Comparison of ENCODE assay signal across 9 cellular contexts in the genomic region with DNA sequence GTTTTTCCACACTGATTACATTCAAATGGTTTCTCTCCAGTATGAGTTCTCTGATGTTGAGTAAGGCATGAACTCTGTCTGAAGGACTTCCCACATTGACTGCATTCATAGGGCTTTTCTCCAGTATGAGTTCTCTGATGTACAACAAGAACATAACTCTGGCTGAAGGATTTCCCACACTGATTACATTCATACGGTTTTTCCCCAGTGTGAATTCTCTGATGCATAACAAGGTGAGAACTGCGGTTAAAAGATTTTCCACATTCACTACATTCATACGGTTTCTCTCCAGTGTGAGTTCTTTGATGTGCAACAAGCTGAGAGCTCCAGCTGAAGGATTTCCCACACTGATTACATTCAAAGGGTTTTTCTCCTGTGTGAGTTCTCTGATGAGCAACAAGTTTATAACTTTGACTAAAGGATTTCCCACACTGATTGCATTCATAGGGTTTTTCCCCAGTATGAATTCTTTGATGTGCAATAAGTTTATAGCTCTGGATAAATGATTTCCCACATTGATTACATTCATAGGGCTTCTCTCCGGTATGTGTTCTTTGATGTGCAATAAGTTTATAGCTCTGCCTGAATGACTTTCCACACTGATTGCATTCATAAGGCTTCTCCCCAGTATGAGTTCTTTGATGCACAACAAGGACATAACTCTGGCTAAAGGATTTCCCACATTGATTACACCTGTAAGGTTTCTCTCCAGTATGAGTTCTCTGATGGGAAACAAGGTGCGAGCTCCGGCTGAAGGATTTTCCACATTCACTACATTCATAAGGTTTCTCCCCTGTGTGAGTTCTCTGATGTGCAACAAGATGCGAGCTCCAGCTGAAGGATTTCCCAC. TPM values are rescaled to one million over a fixed set of nuclear protein-coding genes. Genes with fewer than 3 reads are reported as not detected.
DNase-seq lines count a peak whose midpoint lies in the region; ATAC-seq and TF ChIP-seq lines count a peak whose summit lies in the region.
"Had no signal": no experiment of that assay in that cellular context is flagged by ENCODE, and none has a peak within 500 bp of the region (broad histone marks: within the 10 kb centered on the region; RNA-seq: fewer than 3 reads in every experiment).

No MANE protein-coding gene starts in this region.

- intact Hi-C loops in CD4-positive, alpha-beta memory T cell (cut with micrococcal nuclease): no loop called here
- intact Hi-C loops in HCT116 (cut with micrococcal nuclease) (no loop called here), thyroid gland (cut with DNase I) (loop anchor here (5.0 to 10.0 kb wide), 2 partner anchors 229 to 622 kb away; no protein-coding TSS in a partner anchor), left cardiac atrium (cut with DNase I) (no loop called here)
- intact Hi-C loops in activated CD4-positive, alpha-beta memory T cell treated with anti-CD3 and anti-CD28 coated beads for 36 hours (cut with micrococcal nuclease): no loop called here

- TSS peak; percentile 7 for BruUV-seq in HCT116 (replicated peaks; lab: Mats Ljungman, UMichigan)

- TF ChIP-seq CTCF in HCT116 (IDR thresholded peaks at IDR 0.05 in 2 of 3, conservative IDR thresholded peaks at IDR 0.05 in 1 of 3; ENCODE audit: borderline replicate concordance in 1 of 3, insufficient read depth in 1 of 3, low read depth in 2 of 3, low read length in 2 of 3) (no peak), osteoblast (IDR thresholded peaks at IDR 0.05; ENCODE audit: extremely low read depth, low read depth, low read length) (no peak), thyroid gland (IDR thresholded peaks at IDR 0.05) (no peak)

- no peak overlapping the region for H2AFZ ChIP-seq in HCT116 (ENCODE audit: low read depth, low read length, poor library complexity, severe bottlenecking)
- no peak overlapping the region for H2AFZ ChIP-seq in osteoblast (ENCODE audit: low read length)

- CTCF ChIA-PET in CD4-positive, alpha-beta memory T cell (lab: Charles Lee; ENCODE audit: partially characterized antibody): no interaction called here
- CTCF ChIA-PET in HCT116 (lab: Charles Lee): no interaction called here
- CTCF ChIA-PET in activated CD4-positive, alpha-beta memory T cell treated with anti-CD3 and anti-CD28 coated beads for 36 hours (lab: Charles Lee): no interaction called here

- H3K27me3 ChIP-seq in CD4-positive, alpha-beta memory T cell (ENCODE audit: insufficient read depth, low read length): no peaks in the 10 kb centered on the region
- H3K27me3 ChIP-seq in HCT116 (ENCODE audit: insufficient read depth, low read length) (no peaks in the 10 kb centered on the region), osteoblast (ENCODE audit: insufficient read depth, low read length) (no peaks in the 10 kb centered on the region), thyroid gland (no peaks in the 10 kb centered on the region)

- H3K9me3 Mint-ChIP-seq in CD4-positive, alpha-beta memory T cell: peaks cover 0 to 100% (median 96%) of the 10 kb centered on the region in 8 donors
- H3K9me3 Mint-ChIP-seq in activated CD4-positive, alpha-beta memory T cell treated with anti-CD3 and anti-CD28 coated beads for 36 hours: peaks cover 98% of the 10 kb centered on the region

- peaks cover 46% of the 10 kb centered on the region for H3K36me3 ChIP-seq in CD4-positive, alpha-beta memory T cell (ENCODE audit: insufficient read depth, low read length)
- H3K36me3 ChIP-seq in HCT116 (ENCODE audit: control insufficient read depth in 1 of 2, insufficient read depth in 2 of 2, low read length in 2 of 2): peaks cover 23 to 55% of the 10 kb centered on the region in 2 experiments
- H3K36me3 ChIP-seq in osteoblast (ENCODE audit: insufficient read depth, low read length): peaks cover 56% of the 10 kb centered on the region
- H3K36me3 ChIP-seq in thyroid gland: peaks cover 51 to 52% of the 10 kb centered on the region in 2 donors

- no peak overlapping the region for H3K4me2 ChIP-seq in HCT116 (ENCODE audit: low read length)
- H3K4me2 ChIP-seq in osteoblast (ENCODE audit: insufficient read depth, low read length): no peak overlapping the region

- ATAC-seq in HCT116 (no peak), left cardiac atrium (no peak)

- H3K27me3 Mint-ChIP-seq in CD4-positive, alpha-beta memory T cell: no peaks in the 10 kb centered on the region
- H3K27me3 Mint-ChIP-seq in activated CD4-positive, alpha-beta memory T cell treated with anti-CD3 and anti-CD28 coated beads for 36 hours: no peaks in the 10 kb centered on the region

- TF ChIP-seq POLR2A in HCT116 (IDR thresholded peaks at IDR 0.05; ENCODE audit: borderline replicate concordance, extremely low read depth, insufficient read depth, insufficient read length): no peak
- no peak for TF ChIP-seq POLR2A in thyroid gland (IDR thresholded peaks at IDR 0.05)

- H3K9me2 ChIP-seq in HCT116 (ENCODE audit: insufficient read depth): no peaks in the 10 kb centered on the region

- peaks cover 40 to 95% of the 10 kb centered on the region in 2 donors for H3K9me3 ChIP-seq in CD4-positive, alpha-beta memory T cell (ENCODE audit: control insufficient read depth in 1 of 2, low read length in 2 of 2)
- H3K9me3 ChIP-seq in HCT116 (ENCODE audit: control insufficient read depth in 1 of 2, insufficient read depth in 1 of 2, low read depth in 1 of 2, low read length in 2 of 2) (peaks cover 66 to 80% of the 10 kb centered on the region in 2 experiments), osteoblast (ENCODE audit: low read depth, low read length) (peaks cover 73% of the 10 kb centered on the region), thyroid gland (peaks cover 66% of the 10 kb centered on the region)

- peak overlapping the region in 1 of 2 donors; percentile 1 for H3K4me3 ChIP-seq in CD4-positive, alpha-beta memory T cell (ENCODE audit: low read length in 2 of 2)
- H3K4me3 ChIP-seq in HCT116 (replicated peaks in 1 of 2; ENCODE audit: low read depth in 1 of 2, low read length in 2 of 2) (no peak overlapping the region), osteoblast (ENCODE audit: insufficient read depth, low read length) (no peak overlapping the region), thyroid gland (replicated peaks in 1 of 3) (no peak overlapping the region)

- H3K27ac ChIP-seq in CD4-positive, alpha-beta memory T cell (ENCODE audit: low read depth, low read length): no peak overlapping the region
- H3K27ac ChIP-seq in HCT116 (ENCODE audit: low read depth, low read length) (no peak overlapping the region), osteoblast (ENCODE audit: low read depth, low read length) (no peak overlapping the region), thyroid gland (no peak overlapping the region)

- H3K9ac ChIP-seq in HCT116 (ENCODE audit: low read length): no peak overlapping the region

- H3K79me2 ChIP-seq in HCT116 (ENCODE audit: insufficient read depth, low read length) (no peaks in the 10 kb centered on the region), osteoblast (ENCODE audit: insufficient read depth, low read length) (no peaks in the 10 kb centered on the region)

- H3K36me3 Mint-ChIP-seq in CD4-positive, alpha-beta memory T cell: peaks cover 80 to 83% of the 10 kb centered on the region in 2 donors
- H3K36me3 Mint-ChIP-seq in activated CD4-positive, alpha-beta memory T cell treated with anti-CD3 and anti-CD28 coated beads for 36 hours: peaks cover 94% of the 10 kb centered on the region

- no peak for TF ChIP-seq RAD21 in HCT116 (IDR thresholded peaks at IDR 0.05; ENCODE audit: low read depth)

- RAD21 ChIA-PET in HCT116 (lab: Charles Lee; ENCODE audit: low non-redundant PET in 1 of 2, low total read pairs in 2 of 2, uncharacterized antibody in 2 of 2, unreplicated experiment in 2 of 2): no interaction called here

- peak overlapping the region in 2 of 7 donors; percentile 35 to 73 for H3K27ac Mint-ChIP-seq in CD4-positive, alpha-beta memory T cell
- H3K27ac Mint-ChIP-seq in activated CD4-positive, alpha-beta memory T cell treated with anti-CD3 and anti-CD28 coated beads for 36 hours: peak overlapping the region; percentile 33

- H4K20me1 ChIP-seq in HCT116 (ENCODE audit: insufficient read depth) (no peaks in the 10 kb centered on the region), osteoblast (ENCODE audit: insufficient read depth, low read length) (no peaks in the 10 kb centered on the region)

- POLR2A ChIA-PET in CD4-positive, alpha-beta memory T cell (lab: Charles Lee; ENCODE audit: partially characterized antibody): no interaction called here
- POLR2A ChIA-PET in HCT116 (lab: Charles Lee): no interaction called here
- POLR2A ChIA-PET in activated CD4-positive, alpha-beta memory T cell treated with anti-CD3 and anti-CD28 coated beads for 36 hours (lab: Charles Lee): no interaction called here

- H3K4me3 Mint-ChIP-seq in CD4-positive, alpha-beta memory T cell: peak overlapping the region in 3 of 8 donors; percentile 5 to 34 (median 18)
- no peak overlapping the region for H3K4me3 Mint-ChIP-seq in activated CD4-positive, alpha-beta memory T cell treated with anti-CD3 and anti-CD28 coated beads for 36 hours

- no peaks in the 10 kb centered on the region for H3K4me1 ChIP-seq in CD4-positive, alpha-beta memory T cell (ENCODE audit: insufficient read depth, low read length)
- H3K4me1 ChIP-seq in HCT116 (ENCODE audit: control insufficient read depth in 1 of 2, insufficient read depth in 2 of 2, low read length in 2 of 2) (no peaks in the 10 kb centered on the region), osteoblast (ENCODE audit: insufficient read depth, low read length) (no peaks in the 10 kb centered on the region), thyroid gland (no peaks in the 10 kb centered on the region)

- WGBS in thyroid gland, 2 donors: 95 to 97% methylated on average over 7 of the region's 7 CpGs

- no peaks in the 10 kb centered on the region for H3K4me1 Mint-ChIP-seq in CD4-positive, alpha-beta memory T cell
- no peaks in the 10 kb centered on the region for H3K4me1 Mint-ChIP-seq in activated CD4-positive, alpha-beta memory T cell treated with anti-CD3 and anti-CD28 coated beads for 36 hours (ENCODE audit: low read depth)

- DNase-seq in CD4-positive, alpha-beta memory T cell: peak in 3 of 5 donors; percentile 12 to 18 (median 16)
- DNase-seq in HCT116 (ENCODE audit: low read depth, low spot score) (no peak), iris pigment epithelial cell (ENCODE audit: low read depth) (peak; percentile 8), iPS-NIHi11 (ENCODE audit: low spot score) (no peak), osteoblast (ENCODE audit: insufficient read length, low spot score, missing footprints) (no peak), thyroid gland (no peak), left cardiac atrium (no peak)
- DNase-seq in activated CD4-positive, alpha-beta memory T cell treated with anti-CD3 and anti-CD28 coated beads for 36 hours: no peak
- DNase-seq: activated T-cell treated with anti-CD3 and anti-CD28 coated beads, Interleukin-2, amount 50 U/mL, for 1 hour had no signal

RNA-seq across cellular contexts. Expression of gene ZNF180, which starts 23.5 kb away (rescaled TPM):
- total RNA-seq in CD4-positive, alpha-beta memory T cell: 10 to 100 TPM; 17.1 to 18.0 TPM
- 10 to 100 TPM in 1 of 2 donors, 1 to 10 TPM in 1; 5.2 to 10.8 TPM for polyA plus RNA-seq in CD4-positive, alpha-beta memory T cell
- 7.3 TPM for total RNA-seq in HCT116 (2021; ENCODE audit: unreplicated experiment)
- polyA plus RNA-seq in HCT116 (2012): 3.0 and 4.4 TPM in 2 replicates
- 1 to 10 TPM; 4.3 to 5.4 TPM for total RNA-seq in activated CD4-positive, alpha-beta memory T cell treated with anti-CD3 and anti-CD28 coated beads for 36 hours
- total RNA-seq in osteoblast: 5.0 and 9.4 TPM in 2 replicates
- total RNA-seq in thyroid gland: 10 to 100 TPM; 13.4 to 41.7 (median 19.9) TPM
- 1 to 10 TPM; 3.4 to 4.9 TPM for total RNA-seq in left cardiac atrium

RNA-seq across cellular contexts. Expression of gene ZNF229, which starts 28.5 kb away (rescaled TPM):
- under 1 TPM; 0.58 to 0.69 TPM for total RNA-seq in CD4-positive, alpha-beta memory T cell
- 1 to 10 TPM in 1 of 2 donors, under 1 TPM in 1; 0.16 to 1.6 TPM for polyA plus RNA-seq in CD4-positive, alpha-beta memory T cell
- total RNA-seq in HCT116 (2021; ENCODE audit: unreplicated experiment): not detected
- polyA plus RNA-seq in HCT116 (2012): not detected in 2 replicates
- under 1 TPM; 0.05 TPM for total RNA-seq in activated CD4-positive, alpha-beta memory T cell treated with anti-CD3 and anti-CD28 coated beads for 36 hours
- 9.4 and 11.8 TPM in 2 replicates for total RNA-seq in osteoblast
- 10 to 100 TPM; 13.3 to 22.9 (median 17.8) TPM for total RNA-seq in thyroid gland
- total RNA-seq in left cardiac atrium: 1 to 10 TPM; 5.2 to 5.6 TPM

RNA-seq across cellular contexts. Expression of gene CEACAM20, which starts 52.7 kb away (rescaled TPM):
- total RNA-seq in CD4-positive, alpha-beta memory T cell: not detected
- not detected for polyA plus RNA-seq in CD4-positive, alpha-beta memory T cell
- total RNA-seq in HCT116 (2021; ENCODE audit: unreplicated experiment) (not detected), osteoblast (not detected in 2 replicates), thyroid gland (not detected), left cardiac atrium (not detected)
- 0.05 TPM in 1 of 2 replicates, not detected in the other for polyA plus RNA-seq in HCT116 (2012)
- total RNA-seq in activated CD4-positive, alpha-beta memory T cell treated with anti-CD3 and anti-CD28 coated beads for 36 hours: not detected

Comparison
In these comparisons a context has a peak if more than half of its experiments do, and no peak if none do; other contexts are left out.
1. DNase-seq: peak in CD4-positive, alpha-beta memory T cell (3 of 5) and iris pigment epithelial cell (single experiment); none in HCT116 (single experiment), activated CD4-positive, alpha-beta memory T cell treated with anti-CD3 and anti-CD28 coated beads for 36 hours (single experiment), iPS-NIHi11 (single experiment), osteoblast (single experiment), thyroid gland (0 of 2) and left cardiac atrium (single experiment).